In genomic region chr6:24868765-24869164, GRCh38 we compare ENCODE assay signal across 14 cellular contexts.
"Had no signal": no experiment of that assay in that cellular context is flagged by ENCODE, and none has a peak within 500 bp of the region (broad histone marks: within the 10 kb centered on the region; RNA-seq: fewer than 3 reads in every experiment).

No MANE protein-coding gene starts in this region.

- ATAC-seq: gastroesophageal sphincter had no signal

- DNase-seq: activated CD4-positive, alpha-beta memory T cell treated with anti-CD3 and anti-CD28 coated beads for 36 hours; activated CD4-positive, CD25-positive, alpha-beta regulatory T cell treated with anti-CD3 and anti-CD28 coated beads, Interleukin-2, amount 50 U/mL, for 72 hours; activated CD8-positive, alpha-beta memory T cell treated with anti-CD3 and anti-CD28 coated beads, Interleukin-2, amount 50 U/mL, for 4 hours; effector CD8-positive, alpha-beta T cell; retina; stimulated activated CD4-positive, alpha-beta T cell treated with anti-CD3 and anti-CD28 coated beads, Interleukin-4, amount 100 ng/mL, for 4 hours had no signal

- H3K36me3 ChIP-seq: gastroesophageal sphincter had no signal

- H3K27ac Mint-ChIP-seq: T-helper 2 cell treated with Interferon-gamma antibody and Interleukin-4, amounts not matched to agents 5 μg/mL and 100 μg/mL, for 36 hours had no signal

- H3K9me3 Mint-ChIP-seq: activated CD4-positive, alpha-beta memory T cell treated with anti-CD3 and anti-CD28 coated beads for 36 hours; activated T-helper 1 cell treated with anti-CD3 and anti-CD28 coated beads, Interleukin-12 subunit alpha, Interleukin-12 subunit beta, Interleukin-2, Interleukin-4 antibody, amounts not matched to agents 30 ng/mL and 10 ng/mL and 1 ng/mL, durations not matched to agents 14 hours and 24 hours and 36 hours; T-helper 2 cell treated with Interferon-gamma antibody and Interleukin-4, amounts not matched to agents 5 μg/mL and 100 μg/mL, for 36 hours had no signal

- H3K27me3 Mint-ChIP-seq: activated CD4-positive, alpha-beta memory T cell treated with anti-CD3 and anti-CD28 coated beads for 36 hours had no signal

- H3K4me1 ChIP-seq: gastroesophageal sphincter, tibial nerve had no signal

- H3K27ac ChIP-seq: coronary artery, epithelial cell of prostate, gastroesophageal sphincter, skin epidermis, tibial nerve, vagina had no signal

- H3K4me3 Mint-ChIP-seq: activated CD4-positive, alpha-beta memory T cell treated with anti-CD3 and anti-CD28 coated beads for 36 hours; activated T-helper 1 cell treated with anti-CD3 and anti-CD28 coated beads, Interleukin-12 subunit alpha, Interleukin-12 subunit beta, Interleukin-2, Interleukin-4 antibody, amounts not matched to agents 30 ng/mL and 10 ng/mL and 1 ng/mL, durations not matched to agents 14 hours and 24 hours and 36 hours; T-helper 2 cell treated with Interferon-gamma antibody and Interleukin-4, amounts not matched to agents 5 μg/mL and 100 μg/mL, for 36 hours had no signal

- H3K27me3 ChIP-seq: gastroesophageal sphincter, tibial nerve, vagina had no signal

- H3K4me3 ChIP-seq: coronary artery, gastroesophageal sphincter, skin epidermis, tibial nerve, vagina had no signal

- H3K9me3 ChIP-seq: gastroesophageal sphincter, tibial nerve, vagina had no signal
